ENCODE assay signal across 10 cellular contexts in the genomic region with DNA sequence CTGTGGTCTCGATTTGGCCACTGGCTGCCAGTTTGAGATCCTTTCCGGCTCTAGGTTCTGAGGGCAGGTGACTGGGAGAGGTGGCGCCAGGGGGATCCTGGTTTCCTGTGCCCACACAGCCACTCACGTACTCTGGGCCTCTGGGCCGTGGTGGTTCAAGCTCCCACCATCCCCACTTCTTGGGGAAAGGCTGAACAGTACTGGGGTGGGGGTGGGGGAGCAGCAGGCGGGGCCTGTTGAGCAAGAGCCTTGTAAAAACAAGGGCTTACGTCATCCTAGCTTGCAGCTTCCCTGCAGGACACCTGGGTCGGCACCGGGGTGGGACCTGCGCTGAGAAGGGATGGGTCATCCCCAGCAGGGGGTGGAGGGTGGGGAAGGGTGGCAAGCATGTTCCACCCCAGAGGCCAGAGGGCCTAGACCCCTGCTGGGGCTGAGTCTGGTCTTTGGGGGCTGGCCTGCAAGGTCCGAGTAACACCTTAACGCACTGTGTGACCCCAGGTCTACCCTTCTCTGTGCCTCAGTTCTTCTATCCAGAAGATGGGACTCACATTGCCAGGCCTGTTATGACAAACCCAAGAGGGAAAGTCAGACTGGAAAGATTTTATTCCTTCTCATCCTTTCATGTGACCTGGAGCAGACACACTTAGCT. TPM values are rescaled to one million over a fixed set of nuclear protein-coding genes. Genes with fewer than 3 reads are reported as not detected.
DNase-seq lines count a peak whose midpoint lies in the region; ATAC-seq and TF ChIP-seq lines count a peak whose summit lies in the region.
"Had no signal": no experiment of that assay in that cellular context is flagged by ENCODE, and none has a peak within 500 bp of the region (broad histone marks: within the 10 kb centered on the region; RNA-seq: fewer than 3 reads in every experiment).

No MANE protein-coding gene starts in this region.

- H3K36me3 ChIP-seq in SK-N-MC (ENCODE audit: insufficient read depth, low read length) (peaks cover 4% of the 10 kb centered on the region), gastroesophageal sphincter (no peaks in the 10 kb centered on the region), stomach (no peaks in the 10 kb centered on the region), aorta (ENCODE audit: control insufficient read depth in 1 of 2, insufficient read depth in 2 of 2, low read length in 1 of 2) (no peaks in the 10 kb centered on the region)

- DNase-seq in HK-2 (ENCODE audit: unreplicated experiment), result peak; percentile 36
- DNase-seq in SK-N-MC (ENCODE audit: low read depth, low spot score), result no peak
- no peak for DNase-seq in stomach
- DNase-seq in GM13977 (ENCODE audit: low spot score), result no peak
- no peak for DNase-seq in aorta
- DNase-seq in activated CD4-positive, alpha-beta T cell treated with anti-CD3 and anti-CD28 coated beads, Interleukin-2, amount 10 ng/mL, durations not matched to agents 24 days and 14 days, result no peak
- DNase-seq: stimulated activated CD4-positive, alpha-beta T cell treated with anti-CD3 and anti-CD28 coated beads, Interleukin-2, amount 100 ng/mL, for 24 hours had no signal

- H3K27me3 Mint-ChIP-seq in activated CD4-positive, alpha-beta T cell treated with anti-CD3 and anti-CD28 coated beads, Interleukin-2, amount 10 ng/mL, durations not matched to agents 24 days and 14 days, result peaks cover 21% of the 10 kb centered on the region

- H3K9ac ChIP-seq in SK-N-MC (ENCODE audit: insufficient read length), result peak overlapping the region; percentile 56
- H3K9ac ChIP-seq: KMS-11 had no signal

- ATAC-seq in gastroesophageal sphincter (peak; percentile 7), aorta (ENCODE audit: low FRiP score) (no peak)

- no peak for TF ChIP-seq EP300 in gastroesophageal sphincter (IDR thresholded peaks at IDR 0.05)
- TF ChIP-seq EP300 in stomach (IDR thresholded peaks at IDR 0.05), result no peak

- TF ChIP-seq CTCF in gastroesophageal sphincter (IDR thresholded peaks at IDR 0.05) (no peak), stomach (IDR thresholded peaks at IDR 0.05) (no peak), GM13977 (IDR thresholded peaks at IDR 0.05; ENCODE audit: extremely low read depth, insufficient read depth, missing control alignments) (no peak)

- no peaks in the 10 kb centered on the region for H3K9me3 Mint-ChIP-seq in activated CD4-positive, alpha-beta T cell treated with anti-CD3 and anti-CD28 coated beads, Interleukin-2, amount 10 ng/mL, durations not matched to agents 24 days and 14 days

- no peaks in the 10 kb centered on the region for H3K27me3 ChIP-seq in gastroesophageal sphincter
- H3K27me3 ChIP-seq in stomach, result no peaks in the 10 kb centered on the region
- no peaks in the 10 kb centered on the region for H3K27me3 ChIP-seq in aorta (ENCODE audit: control insufficient read depth in 1 of 2, insufficient read depth in 2 of 2, low read length in 1 of 2)

- H3K4me3 ChIP-seq in SK-N-MC, result no peak overlapping the region
- H3K4me3 ChIP-seq in gastroesophageal sphincter, result no peak overlapping the region
- H3K4me3 ChIP-seq in stomach, result no peak overlapping the region
- H3K4me3 ChIP-seq in aorta (ENCODE audit: low read length in 2 of 2), result no peak overlapping the region
- H3K4me3 ChIP-seq: HAP-1 had no signal

- peaks cover 10% of the 10 kb centered on the region for H3K4me1 Mint-ChIP-seq in activated CD4-positive, alpha-beta T cell treated with anti-CD3 and anti-CD28 coated beads, Interleukin-2, amount 10 ng/mL, durations not matched to agents 24 days and 14 days

- TF ChIP-seq POLR2A in gastroesophageal sphincter (IDR thresholded peaks at IDR 0.05) (no peak), stomach (IDR thresholded peaks at IDR 0.05) (no peak)

- intact Hi-C loops in stomach (cut with DNase I; ENCODE audit: low total_unique reads), result loop anchor here (2.0 to 5.0 kb wide), 2 partner anchors 275 to 390 kb away; no protein-coding TSS in a partner anchor
- intact Hi-C loops in aorta (cut with DNase I), result loop anchor here (2.0 to 10.0 kb wide), 4 partner anchors 273 to 557 kb away; no protein-coding TSS in a partner anchor
- intact Hi-C loops in activated CD4-positive, alpha-beta T cell treated with anti-CD3 and anti-CD28 coated beads, Interleukin-2, amount 10 ng/mL, durations not matched to agents 24 days and 14 days (cut with micrococcal nuclease), result loop anchor here (5.0 kb wide), 1 partner anchor 385 kb away; no protein-coding TSS in a partner anchor

- peaks cover 4% of the 10 kb centered on the region for H3K36me3 Mint-ChIP-seq in activated CD4-positive, alpha-beta T cell treated with anti-CD3 and anti-CD28 coated beads, Interleukin-2, amount 10 ng/mL, durations not matched to agents 24 days and 14 days (ENCODE audit: low read depth)

- no peak overlapping the region for H3K27ac Mint-ChIP-seq in activated CD4-positive, alpha-beta T cell treated with anti-CD3 and anti-CD28 coated beads, Interleukin-2, amount 10 ng/mL, durations not matched to agents 24 days and 14 days

- H3K4me3 Mint-ChIP-seq in activated CD4-positive, alpha-beta T cell treated with anti-CD3 and anti-CD28 coated beads, Interleukin-2, amount 10 ng/mL, durations not matched to agents 24 days and 14 days, result no peak overlapping the region

- H3K4me1 ChIP-seq in gastroesophageal sphincter, result peaks cover 0 to 35% (median 0%) of the 10 kb centered on the region in 3 donors
- H3K4me1 ChIP-seq in stomach, result peaks cover 10 to 31% (median 22%) of the 10 kb centered on the region in 4 donors
- H3K4me1 ChIP-seq in aorta (ENCODE audit: control insufficient read depth in 1 of 2, insufficient read depth in 2 of 2, low read length in 2 of 2), result no peaks in the 10 kb centered on the region

- 60 to 100% methylated on average over 2 to 3 of the region's 12 CpGs for WGBS in gastroesophageal sphincter (ENCODE audit: low coverage in 1 of 2), 2 donors
- WGBS in stomach, 5 donors, result 61 to 72% (median 66%) methylated on average over 11 to 12 of the region's 12 CpGs
- 63 to 64% methylated on average over 12 of the region's 12 CpGs for WGBS in aorta, 2 donors

- H3K9me3 ChIP-seq in SK-N-MC (ENCODE audit: low read depth, low read length) (no peaks in the 10 kb centered on the region; the same call in 1 of the 2 replicates), gastroesophageal sphincter (no peaks in the 10 kb centered on the region), stomach (no peaks in the 10 kb centered on the region), aorta (ENCODE audit: control insufficient read depth, low read length) (no peaks in the 10 kb centered on the region)
- H3K9me3 ChIP-seq: HAP-1 had no signal

- peak overlapping the region; percentile 92 for H3K27ac ChIP-seq in SK-N-MC
- peak overlapping the region in 3 of 4 donors; percentile 71 to 100 (median 100) for H3K27ac ChIP-seq in gastroesophageal sphincter
- H3K27ac ChIP-seq in stomach, result peak overlapping the region in 3 of 5 donors; percentile 60 to 98 (median 64)
- no peak overlapping the region for H3K27ac ChIP-seq in aorta (ENCODE audit: low read depth in 1 of 2, low read length in 2 of 2)
- H3K27ac ChIP-seq: KMS-11 had no signal

- in situ Hi-C loops in GM13977 (cut with MboI; ENCODE audit: low pct_unique_long_range_greater_than_20kb, low sequenced_read_pairs, unreplicated experiment), result loop anchor here (5.0 to 25.0 kb wide), 3 partner anchors 200 to 387 kb away; a partner anchor contains a TSS

RNA-seq across cellular contexts. Expression of a gene that starts 3.1 kb away (rescaled TPM):
- total RNA-seq in gastroesophageal sphincter (100 to 1,000 TPM in 3 of 4 donors, 10 to 100 TPM in 1; 85.2 to 125 (median 108) TPM), stomach (100 to 1,000 TPM in 2 of 5 donors, 10 to 100 TPM in 3; 21.1 to 200 (median 37.1) TPM), aorta (100 to 1,000 TPM in 1 of 2 donors, 10 to 100 TPM in 1; 57.8 to 141 TPM)
- polyA plus RNA-seq in stomach (10 to 100 TPM; 24.5 to 41.5 (median 30.2) TPM), aorta (10 to 100 TPM; 15.8 to 43.6 TPM)
- 45.5 and 45.9 TPM in 2 replicates for total RNA-seq in activated CD4-positive, alpha-beta T cell treated with anti-CD3 and anti-CD28 coated beads, Interleukin-2, amount 10 ng/mL, durations not matched to agents 24 days and 14 days

RNA-seq across cellular contexts. Expression of a gene that starts 34.0 kb away (rescaled TPM):
- total RNA-seq in gastroesophageal sphincter, result 10 to 100 TPM; 24.1 to 46.3 (median 31.8) TPM
- 10 to 100 TPM in 3 of 5 donors, 1 to 10 TPM in 2; 1.8 to 79.4 (median 19.4) TPM for total RNA-seq in stomach
- polyA plus RNA-seq in stomach, result 10 to 100 TPM; 10.5 to 28.7 (median 15.5) TPM
- total RNA-seq in aorta, result 10 to 100 TPM; 17.2 to 22.6 TPM
- polyA plus RNA-seq in aorta, result 10 to 100 TPM in 1 of 2 donors, 1 to 10 TPM in 1; 6.5 to 13.9 TPM
- total RNA-seq in activated CD4-positive, alpha-beta T cell treated with anti-CD3 and anti-CD28 coated beads, Interleukin-2, amount 10 ng/mL, durations not matched to agents 24 days and 14 days, result 26.3 and 30.2 TPM in 2 replicates

Comparison
In these comparisons a context has a peak if more than half of its experiments do, and no peak if none do; other contexts are left out.
1. H3K27ac ChIP-seq: peak in SK-N-MC (single experiment), gastroesophageal sphincter (3 of 4) and stomach (3 of 5); none in aorta (0 of 2).